17 cellular contexts compared by ENCODE assay signal in genomic region chr15:74430510-74430951, GRCh38. TPM values are rescaled to one million over a fixed set of nuclear protein-coding genes. Genes with fewer than 3 reads are reported as not detected.
DNase-seq lines count a peak whose midpoint lies in the region; ATAC-seq, FAIRE-seq and TF ChIP-seq lines count a peak whose summit lies in the region.
"Had no signal": no experiment of that assay in that cellular context is flagged by ENCODE, and none has a peak within 500 bp of the region (broad histone marks: within the 10 kb centered on the region; RNA-seq: fewer than 3 reads in every experiment).

No MANE protein-coding gene starts in this region.

- no peak for ATAC-seq in naive B cell (ENCODE audit: low read depth in 2 of 2)
- no peak for ATAC-seq in HG03432 (IDR thresholded peaks at IDR 0.05; ENCODE audit: unreplicated experiment)
- ATAC-seq: heart right ventricle, pancreas, T-cell had no signal

- H3K36me3 Mint-ChIP-seq in astrocyte (ENCODE audit: low read depth, unreplicated experiment) (peaks cover 5% of the 10 kb centered on the region), naive B cell (peaks cover 0 to 11% of the 10 kb centered on the region in 2 donors), osteocyte (ENCODE audit: unreplicated experiment) (no peaks in the 10 kb centered on the region)
- H3K36me3 Mint-ChIP-seq: brain, T-cell had no signal

- peak overlapping the region in 1 of 11 experiments; percentile 76; a peak in 1 of 22 replicates for H3K27ac ChIP-seq in BLaER1 treated with 17β-estradiol and CSF1 and Interleukin-3, amounts not matched to agents 10 nM and 100 nM
- peak overlapping the region; percentile 11 for H3K27ac ChIP-seq in astrocyte (ENCODE audit: low read depth, low read length)
- H3K27ac ChIP-seq: heart right ventricle, pancreas had no signal

- H3K4me1 ChIP-seq in BLaER1 treated with 17β-estradiol and CSF1 and Interleukin-3, amounts not matched to agents 10 nM and 100 nM, result peaks cover 73 to 89% (median 82%) of the 10 kb centered on the region in 10 experiments
- H3K4me1 ChIP-seq in astrocyte (ENCODE audit: insufficient read depth, low read length), result peaks cover 58% of the 10 kb centered on the region

- no peaks in the 10 kb centered on the region for H3K9me3 ChIP-seq in BLaER1 treated with 17β-estradiol and CSF1 and Interleukin-3, amounts not matched to agents 10 nM and 100 nM (replicated peaks in 1 of 11)
- no peaks in the 10 kb centered on the region for H3K9me3 ChIP-seq in astrocyte (ENCODE audit: insufficient read depth, low read depth, low read length)
- H3K9me3 ChIP-seq: heart right ventricle, pancreas had no signal

- in situ Hi-C loops in KBM-7 (cut with MboI; ENCODE audit: low pct_unique_long_range_greater_than_20kb, low sequenced_read_pairs), result loop anchor here (10.0 kb wide), 1 partner anchor 46 kb away; no protein-coding TSS in a partner anchor

- H2AFZ ChIP-seq in astrocyte (ENCODE audit: low read depth, low read length), result no peak overlapping the region

- H3K27ac Mint-ChIP-seq in astrocyte (ENCODE audit: unreplicated experiment) (no peak overlapping the region), naive B cell (peak overlapping the region in 5 of 6 donors; percentile 25 to 94 (median 93)), osteocyte (ENCODE audit: unreplicated experiment) (no peak overlapping the region)

- H3K79me2 ChIP-seq in astrocyte (ENCODE audit: insufficient read depth, low read length), result peaks cover 94% of the 10 kb centered on the region

- H3K9me3 Mint-ChIP-seq in astrocyte (ENCODE audit: unreplicated experiment) (no peaks in the 10 kb centered on the region), naive B cell (no peaks in the 10 kb centered on the region), osteocyte (ENCODE audit: unreplicated experiment) (no peaks in the 10 kb centered on the region)
- H3K9me3 Mint-ChIP-seq: T-cell had no signal

- H3K27me3 ChIP-seq in BLaER1 treated with 17β-estradiol and CSF1 and Interleukin-3, amounts not matched to agents 10 nM and 100 nM, result peaks cover 15 to 37% (median 31%) of the 10 kb centered on the region in 11 experiments
- no peaks in the 10 kb centered on the region for H3K27me3 ChIP-seq in astrocyte (ENCODE audit: insufficient read depth, low read length)
- H3K27me3 ChIP-seq: pancreas had no signal

- TF ChIP-seq CTCF in GM12875 (IDR thresholded peaks at IDR 0.05; ENCODE audit: borderline replicate concordance, insufficient read depth, low read depth, low read length) (no peak), astrocyte (IDR thresholded peaks at IDR 0.05; ENCODE audit: insufficient read depth, low read depth, low read length) (no peak), osteocyte (IDR thresholded peaks at IDR 0.05) (no peak)

- no peak for FAIRE-seq in astrocyte (lab: Jason Lieb, UNC)
- FAIRE-seq: H1, pancreas had no signal

- peaks cover 0 to 67% (median 23%) of the 10 kb centered on the region in 11 experiments; a peak in 15 of 22 replicates for H4K20me1 ChIP-seq in BLaER1 treated with 17β-estradiol and CSF1 and Interleukin-3, amounts not matched to agents 10 nM and 100 nM
- peaks cover 74% of the 10 kb centered on the region for H4K20me1 ChIP-seq in astrocyte (ENCODE audit: insufficient read depth, low read length)

- no peaks in the 10 kb centered on the region for H3K36me3 ChIP-seq in BLaER1 treated with 17β-estradiol and CSF1 and Interleukin-3, amounts not matched to agents 10 nM and 100 nM
- peaks cover 2% of the 10 kb centered on the region for H3K36me3 ChIP-seq in astrocyte (ENCODE audit: insufficient read depth, low read length)
- H3K36me3 ChIP-seq: heart right ventricle, pancreas had no signal

- peaks cover 34% of the 10 kb centered on the region for H3K4me1 Mint-ChIP-seq in astrocyte (ENCODE audit: low read depth, unreplicated experiment)
- H3K4me1 Mint-ChIP-seq in naive B cell, result peaks cover 83 to 89% (median 88%) of the 10 kb centered on the region in 3 donors
- peaks cover 10% of the 10 kb centered on the region for H3K4me1 Mint-ChIP-seq in osteocyte (ENCODE audit: unreplicated experiment)

- peak overlapping the region; percentile 85 to 99 (median 93) for H3K4me2 ChIP-seq in BLaER1 treated with 17β-estradiol and CSF1 and Interleukin-3, amounts not matched to agents 10 nM and 100 nM
- H3K4me2 ChIP-seq in astrocyte (ENCODE audit: low read length), result peak overlapping the region; percentile 96

- H3K27me3 Mint-ChIP-seq in astrocyte (ENCODE audit: low read depth, unreplicated experiment) (peaks cover 11% of the 10 kb centered on the region), naive B cell (no peaks in the 10 kb centered on the region), osteocyte (ENCODE audit: unreplicated experiment) (peaks cover 14% of the 10 kb centered on the region)
- H3K27me3 Mint-ChIP-seq: brain had no signal

- no peak overlapping the region; a peak in 1 of 20 replicates for H3K4me3 ChIP-seq in BLaER1 treated with 17β-estradiol and CSF1 and Interleukin-3, amounts not matched to agents 10 nM and 100 nM
- H3K4me3 ChIP-seq in GM12875 (ENCODE audit: low read depth, low read length), result peak overlapping the region; percentile 98
- H3K4me3 ChIP-seq in astrocyte (ENCODE audit: insufficient read depth, low read depth, low read length), result peak overlapping the region; percentile 97
- H3K4me3 ChIP-seq: heart right ventricle, pancreas had no signal

- H3K4me3 Mint-ChIP-seq in astrocyte (ENCODE audit: unreplicated experiment) (peak overlapping the region; percentile 89), naive B cell (peak overlapping the region; percentile 7 to 92 (median 84)), osteocyte (ENCODE audit: unreplicated experiment) (no peak overlapping the region)

- H3K9ac ChIP-seq in BLaER1 treated with 17β-estradiol and CSF1 and Interleukin-3, amounts not matched to agents 10 nM and 100 nM, result no peak overlapping the region
- H3K9ac ChIP-seq in astrocyte (ENCODE audit: low read length), result peak overlapping the region; percentile 87

- DNase-seq in astrocyte (ENCODE audit: low read depth) (no peak), naive B cell (no peak), KBM-7 (no peak), osteocyte (ENCODE audit: extremely low spot score, unreplicated experiment) (no peak)
- DNase-seq in activated effector memory CD4-positive, alpha-beta T cell treated with Interleukin-2 at 50 U/mL for 16 hours, result no peak
- DNase-seq: heart right ventricle; mesendoderm; NCI-H345; stimulated activated CD4-positive, alpha-beta T cell treated with anti-CD3 and anti-CD28 coated beads, Interleukin-2, amount 100 ng/mL, for 48 hours; stimulated activated naive CD4-positive, alpha-beta T cell treated with Interleukin-2 at 50 U/mL for 16 hours; T-cell had no signal

RNA-seq across cellular contexts. Expression of gene SEMA7A, which starts 3.2 kb away (rescaled TPM):
- total RNA-seq in astrocyte, result 26.7 and 36.3 TPM in 2 replicates
- polyA plus RNA-seq in naive B cell (ENCODE audit: low read depth in 6 of 6), result 1 to 10 TPM in 2 of 6 donors, under 1 TPM in 3, not detected in 1; 0.10 to 1.5 (median 0.62) TPM
- 0.37 and 0.51 TPM in 2 replicates for total RNA-seq in osteocyte

RNA-seq across cellular contexts. Expression of gene UBL7, which starts 30.4 kb away (rescaled TPM):
- total RNA-seq in astrocyte (40.9 and 46.1 TPM in 2 replicates), osteocyte (49.6 and 59.5 TPM in 2 replicates)
- polyA plus RNA-seq in naive B cell (ENCODE audit: low read depth in 6 of 6), result 100 to 1,000 TPM; 113 to 143 (median 134) TPM

Comparison
In these comparisons a context has a peak if more than half of its experiments do, and no peak if none do; other contexts are left out.
1. H3K4me3 ChIP-seq: peak in GM12875 (single experiment) and astrocyte (single experiment); none in BLaER1 treated with 17β-estradiol and CSF1 and Interleukin-3, amounts not matched to agents 10 nM and 100 nM (0 of 10).
2. H3K27ac Mint-ChIP-seq: peak in naive B cell (5 of 6); none in astrocyte (single experiment) and osteocyte (single experiment).
3. RNA of gene SEMA7A, which starts 3.2 kb away (total RNA-seq): 26.7 to 36.3 TPM in astrocyte; 0.37 to 0.51 TPM in osteocyte; every median in the first group is over 10 times any median in the second.